ENCODE assay signal across 9 cellular contexts in genomic region chr1:145978477-145978859, GRCh38. TPM values are rescaled to one million over a fixed set of nuclear protein-coding genes. Genes with fewer than 3 reads are reported as not detected.
DNase-seq lines count a peak whose midpoint lies in the region; ATAC-seq, FAIRE-seq and TF ChIP-seq lines count a peak whose summit lies in the region.
"Had no signal": no experiment of that assay in that cellular context is flagged by ENCODE, and none has a peak within 500 bp of the region (broad histone marks: within the 10 kb centered on the region; RNA-seq: fewer than 3 reads in every experiment).

No MANE protein-coding gene starts in this region.

- peak overlapping the region; percentile 32; the same call in 1 of the 2 replicates for H3K4me2 ChIP-seq in HepG2 (ENCODE audit: low read depth, low read length)

- no peaks in the 10 kb centered on the region for H4K20me1 ChIP-seq in HepG2 (ENCODE audit: insufficient read depth, low read length)

- H3K27me3 ChIP-seq in HepG2 (ENCODE audit: control insufficient read depth in 1 of 2, insufficient read depth in 2 of 2, low read length in 2 of 2) (no peaks in the 10 kb centered on the region), subcutaneous abdominal adipose tissue (ENCODE audit: control insufficient read depth in 5 of 5, insufficient read depth in 4 of 5, low read length in 5 of 5) (no peaks in the 10 kb centered on the region), Caco-2 (replicated peaks; ENCODE audit: control insufficient read depth, insufficient read depth, low read length) (no peaks in the 10 kb centered on the region)

- TF ChIP-seq POLR2A in HepG2 (IDR thresholded peaks at IDR 0.05; ENCODE audit: insufficient read depth in 1 of 2, low read depth in 2 of 2, low read length in 2 of 2), result no peak

- intact Hi-C loops in HepG2 (cut with micrococcal nuclease; ENCODE audit: unreplicated experiment), result loop anchor here (5.0 kb wide), 1 partner anchor 86 kb away; no protein-coding TSS in a partner anchor
- intact Hi-C loops in Caco-2 (cut with micrococcal nuclease; ENCODE audit: unreplicated experiment), result loop anchor here (5.0 kb wide), 1 partner anchor 51 kb away; the partner anchor contains the start of gene RBM8A

- H3K9me3 ChIP-seq in HEK293 (ENCODE audit: control insufficient read depth, insufficient read depth, low read depth, low read length) (no peaks in the 10 kb centered on the region), HepG2 (ENCODE audit: low read length) (no peaks in the 10 kb centered on the region), subcutaneous abdominal adipose tissue (ENCODE audit: control insufficient read depth in 5 of 5, low read length in 5 of 5) (no peaks in the 10 kb centered on the region), Caco-2 (no peaks in the 10 kb centered on the region)

- H3K27ac Mint-ChIP-seq in Caco-2 (ENCODE audit: unreplicated experiment), result no peak overlapping the region
- H3K27ac Mint-ChIP-seq: type B pancreatic cell had no signal

- in situ Hi-C loops in HepG2 (cut with HindIII; ENCODE audit: extremely low pct_ligation_motif_present, low pct_unique_long_range_greater_than_20kb), result loop anchor here (5.0 kb wide), 1 partner anchor 34 kb away; no protein-coding TSS in a partner anchor

- H3K27me3 Mint-ChIP-seq in activated T-cell treated with anti-CD3 and anti-CD28 coated beads, Interleukin-2, amount 50 U/mL, for 4 hours (ENCODE audit: low read depth), result no peaks in the 10 kb centered on the region
- no peaks in the 10 kb centered on the region for H3K27me3 Mint-ChIP-seq in Caco-2 (ENCODE audit: insufficient read depth, unreplicated experiment)
- H3K27me3 Mint-ChIP-seq: type B pancreatic cell had no signal

- H3K4me3 Mint-ChIP-seq in activated T-cell treated with anti-CD3 and anti-CD28 coated beads, Interleukin-2, amount 50 U/mL, for 4 hours, result no peak overlapping the region
- no peak overlapping the region for H3K4me3 Mint-ChIP-seq in Caco-2 (ENCODE audit: unreplicated experiment)

- peaks cover 6% of the 10 kb centered on the region for H3K4me1 ChIP-seq in HEK293 (ENCODE audit: control insufficient read depth, insufficient read depth, low read length)
- peaks cover 66% of the 10 kb centered on the region for H3K4me1 ChIP-seq in HepG2 (ENCODE audit: insufficient read depth, low read length)
- H3K4me1 ChIP-seq in subcutaneous abdominal adipose tissue (ENCODE audit: control insufficient read depth in 5 of 5, insufficient read depth in 5 of 5, low read length in 5 of 5), result peaks cover 20 to 66% (median 60%) of the 10 kb centered on the region in 5 donors
- peaks cover 32% of the 10 kb centered on the region for H3K4me1 ChIP-seq in Caco-2

- no peak for TF ChIP-seq EP300 in HepG2 (IDR thresholded peaks at IDR 0.05; ENCODE audit: low read depth in 2 of 2, low read length in 2 of 2)
- no peak for TF ChIP-seq EP300 in HepG2 (CRISPR knock-in tag; IDR thresholded peaks at IDR 0.05; ENCODE audit: borderline replicate concordance)

- no peak for TF ChIP-seq RAD21 in HepG2 (CRISPR knock-in tag; IDR thresholded peaks at IDR 0.05)

- ATAC-seq in HepG2 (no peak), GM19467 (IDR thresholded peaks at IDR 0.05; ENCODE audit: unreplicated experiment) (no peak)
- no peak for ATAC-seq in activated T-cell treated with anti-CD3 and anti-CD28 coated beads, Interleukin-2, amount 50 U/mL, for 4 hours

- BruUV-seq in HepG2 (replicated peaks; lab: Mats Ljungman, UMichigan) (no TSS peak), Caco-2 (replicated peaks; lab: Mats Ljungman, UMichigan) (no TSS peak)

- H3K9ac ChIP-seq in HepG2 (ENCODE audit: insufficient read depth, low read depth, low read length), result no peak overlapping the region
- peak overlapping the region; percentile 33 to 94 (median 74) for H3K9ac ChIP-seq in subcutaneous abdominal adipose tissue (ENCODE audit: low read length in 5 of 5)

- no peak overlapping the region for H2AFZ ChIP-seq in HepG2 (ENCODE audit: low read length)

- H3K4me3 ChIP-seq in HEK293 (ENCODE audit: low read depth, low read length) (no peak overlapping the region), HepG2 (replicated peaks in 1 of 3; ENCODE audit: insufficient read depth in 1 of 3, low read depth in 2 of 3, low read length in 3 of 3) (no peak overlapping the region), subcutaneous abdominal adipose tissue (ENCODE audit: low read depth in 1 of 5, low read length in 5 of 5) (peak overlapping the region in 4 of 5 donors; percentile 30 to 61 (median 46)), Caco-2 (ENCODE audit: low read depth, low read length) (no peak overlapping the region)

- H3K36me3 ChIP-seq in HEK293 (ENCODE audit: control insufficient read depth in 2 of 2, insufficient read depth in 1 of 2, low read length in 2 of 2) (no peaks in the 10 kb centered on the region), HepG2 (replicated peaks in 1 of 2; ENCODE audit: control insufficient read depth in 1 of 2, insufficient read depth in 2 of 2, low read length in 2 of 2) (no peaks in the 10 kb centered on the region), subcutaneous abdominal adipose tissue (ENCODE audit: control insufficient read depth in 5 of 5, insufficient read depth in 5 of 5, low read length in 5 of 5) (peaks cover 0 to 5% (median 0%) of the 10 kb centered on the region in 5 donors), Caco-2 (ENCODE audit: control insufficient read depth, insufficient read depth, low read length) (no peaks in the 10 kb centered on the region)

- no peak for DNase-seq in HepG2 (ENCODE audit: low spot score)
- DNase-seq in HK-2 (ENCODE audit: unreplicated experiment), result no peak
- no peak for DNase-seq in activated T-cell treated with anti-CD3 and anti-CD28 coated beads, Interleukin-2, amount 50 U/mL, for 4 hours
- no peak for DNase-seq in Caco-2

- H3K79me2 ChIP-seq in HepG2 (ENCODE audit: insufficient read depth, low read length), result no peaks in the 10 kb centered on the region

- FAIRE-seq in HepG2 (lab: Jason Lieb, UNC), result no peak

- no peak for TF ChIP-seq CTCF in HEK293 (tag by site-specific recombination; IDR thresholded peaks at IDR 0.05)
- TF ChIP-seq CTCF in HepG2 (CRISPR knock-in tag; IDR thresholded peaks at IDR 0.05), result no peak
- TF ChIP-seq CTCF in Caco-2 (IDR thresholded peaks at IDR 0.05; ENCODE audit: insufficient read depth in 1 of 2, low read depth in 1 of 2, low read length in 1 of 2, severe bottlenecking in 1 of 2, unreplicated experiment in 1 of 2), result no peak

- CTCF ChIA-PET in HEK293 (lab: Yijun Ruan, JAX) (interaction anchor here (0.6 to 6.8 kb wide), 16 partner anchors 12 to 133 kb away, joined by 3 to 227 read pairs (median 4); partner anchors contain the start of genes ANKRD34A, LIX1L, NUDT17 and POLR3GL), HepG2 (lab: Yijun Ruan, JAX; ENCODE audit: low intra/inter-chr PET ratio, low total read pairs) (interaction anchor here (1.0 to 4.4 kb wide), 4 partner anchors 28 to 86 kb away, joined by 3 to 60 read pairs (median 14); no protein-coding TSS in a partner anchor), Caco-2 (lab: Charles Lee) (interaction anchor here (0.8 to 3.1 kb wide), 5 partner anchors 14 to 87 kb away, joined by 3 to 18 read pairs (median 6); partner anchors contain the start of genes ANKRD34A, LIX1L and POLR3GL)

- peak overlapping the region; percentile 60 for H3K27ac ChIP-seq in HEK293 (ENCODE audit: extremely low read depth, low read depth, low read length)
- H3K27ac ChIP-seq in adipose tissue (ENCODE audit: low read depth, low read length), result peak overlapping the region; percentile 22
- H3K27ac ChIP-seq in HepG2 (ENCODE audit: extremely low read length, insufficient read depth, low read length), result no peak overlapping the region
- peak overlapping the region; percentile 98 for H3K27ac ChIP-seq in subcutaneous abdominal adipose tissue (ENCODE audit: low read depth, low read length)

- POLR2A ChIA-PET in HEK293 (lab: Yijun Ruan, JAX) (interaction anchor here (0.6 to 3.7 kb wide), 9 partner anchors 12 to 120 kb away, joined by 3 to 30 read pairs (median 8); partner anchors contain the start of genes ANKRD34A, LIX1L, PEX11B and PIAS3), HepG2 (lab: Yijun Ruan, JAX) (interaction anchor here (1.6 to 2.1 kb wide), 2 partner anchors 14 kb away, joined by 5 to 7 read pairs; partner anchors contain the start of genes ANKRD34A and POLR3GL), Caco-2 (lab: Charles Lee) (interaction anchor here (0.6 to 1.9 kb wide), 2 partner anchors 14 to 31 kb away, joined by 7 to 8 read pairs; partner anchors contain the start of genes ANKRD34A and POLR3GL)

- peaks cover 7% of the 10 kb centered on the region for H3K4me1 Mint-ChIP-seq in activated T-cell treated with anti-CD3 and anti-CD28 coated beads, Interleukin-2, amount 50 U/mL, for 4 hours (ENCODE audit: low read depth)
- no peaks in the 10 kb centered on the region for H3K4me1 Mint-ChIP-seq in Caco-2 (ENCODE audit: low read depth, unreplicated experiment)

- no peaks in the 10 kb centered on the region for H3K9me3 Mint-ChIP-seq in activated T-cell treated with anti-CD3 and anti-CD28 coated beads, Interleukin-2, amount 50 U/mL, for 4 hours
- no peaks in the 10 kb centered on the region for H3K9me3 Mint-ChIP-seq in Caco-2 (ENCODE audit: unreplicated experiment)
- H3K9me3 Mint-ChIP-seq: type B pancreatic cell had no signal

- H3K36me3 Mint-ChIP-seq in activated T-cell treated with anti-CD3 and anti-CD28 coated beads, Interleukin-2, amount 50 U/mL, for 4 hours (ENCODE audit: insufficient read depth), result no peaks in the 10 kb centered on the region
- H3K36me3 Mint-ChIP-seq in Caco-2 (ENCODE audit: insufficient read depth, unreplicated experiment), result no peaks in the 10 kb centered on the region
- H3K36me3 Mint-ChIP-seq: type B pancreatic cell had no signal

RNA-seq across cellular contexts. Expression of gene POLR3GL, which starts 14.0 kb away (rescaled TPM):
- polyA plus RNA-seq in adipose tissue (10 to 100 TPM; 15.2 to 78.7 (median 46.4) TPM), HepG2 (2011; rRNA removed) (10.8 and 11.5 TPM in 2 replicates)
- total RNA-seq in HepG2 (2016; rRNA removed; fragmentation: Illumina TruSeq; extraction: Trizol) (12.4 and 15.3 TPM in 2 replicates), Caco-2 (2022) (2.9 and 3.4 TPM in 2 replicates)
- total RNA-seq in HepG2 (2016; cell fraction: cytosol; rRNA removed; fragmentation: Illumina TruSeq; extraction: Trizol; ENCODE audit: low read depth), result 7.1 and 7.5 TPM in 2 replicates
- 12.8 and 14.4 TPM in 2 replicates for total RNA-seq in HepG2 (2016; cell fraction: insoluble cytoplasmic fraction; rRNA removed; fragmentation: Illumina TruSeq; extraction: Trizol)
- 15.4 and 17.0 TPM in 2 replicates for total RNA-seq in HepG2 (2016; cell fraction: membrane; rRNA removed; fragmentation: Illumina TruSeq; extraction: Trizol)
- 5.4 and 6.2 TPM in 2 replicates for total RNA-seq in HepG2 (2016; cell fraction: nucleus; rRNA removed; fragmentation: Illumina TruSeq; extraction: Trizol)
- 7.4 and 7.9 TPM in 2 replicates for polyA plus RNA-seq in HepG2 (2011; cell fraction: cytosol; rRNA removed)
- polyA plus RNA-seq in HepG2 (2011; cell fraction: nucleus; rRNA removed), result 5.1 and 6.2 TPM in 2 replicates
- polyA plus RNA-seq in HepG2 (2012), result 14.4 and 20.2 TPM in 2 replicates
- 10.0 and 10.7 TPM in 2 replicates for polyA plus RNA-seq in HepG2 (2016; cell fraction: cytosol; fragmentation: Illumina TruSeq; extraction: Trizol; ENCODE audit: low read depth)
- 21.5 and 23.2 TPM in 2 replicates for polyA plus RNA-seq in HepG2 (2016; cell fraction: insoluble cytoplasmic fraction; fragmentation: Illumina TruSeq; extraction: Trizol; ENCODE audit: low read depth)
- polyA plus RNA-seq in HepG2 (2016; cell fraction: membrane; fragmentation: Illumina TruSeq; extraction: Trizol; ENCODE audit: low read depth), result 20.0 and 21.6 TPM in 2 replicates
- 11.4 and 13.9 TPM in 2 replicates for polyA plus RNA-seq in HepG2 (2016; cell fraction: nucleus; fragmentation: Illumina TruSeq; extraction: Trizol; ENCODE audit: insufficient read depth, low read depth)
- polyA minus RNA-seq in HepG2 (2011; rRNA and poly(A)+ RNA removed; ENCODE audit: low replicate concordance), result 2.5 and 3.4 TPM in 2 replicates
- polyA minus RNA-seq in HepG2 (2011; cell fraction: cytosol; rRNA and poly(A)+ RNA removed), result 2.5 and 4.6 TPM in 2 replicates
- 5.0 and 6.6 TPM in 2 replicates for polyA minus RNA-seq in HepG2 (2011; cell fraction: nucleus; rRNA and poly(A)+ RNA removed)
- total RNA-seq in activated T-cell treated with anti-CD3 and anti-CD28 coated beads, Interleukin-2, amount 50 U/mL, for 4 hours, result 10 to 100 TPM; 11.7 to 14.5 (median 13.9) TPM

RNA-seq across cellular contexts. Expression of gene ANKRD34A, which starts 14.1 kb away (rescaled TPM):
- under 1 TPM in 2 of 3 donors, not detected in 1; 0.21 to 0.51 TPM for polyA plus RNA-seq in adipose tissue
- 0.07 and 0.14 TPM in 2 replicates for total RNA-seq in HepG2 (2016; rRNA removed; fragmentation: Illumina TruSeq; extraction: Trizol)
- total RNA-seq in HepG2 (2016; cell fraction: cytosol; rRNA removed; fragmentation: Illumina TruSeq; extraction: Trizol; ENCODE audit: low read depth), result not detected in 2 replicates
- total RNA-seq in HepG2 (2016; cell fraction: insoluble cytoplasmic fraction; rRNA removed; fragmentation: Illumina TruSeq; extraction: Trizol), result 0.04 TPM in 1 of 2 replicates, not detected in the other
- total RNA-seq in HepG2 (2016; cell fraction: membrane; rRNA removed; fragmentation: Illumina TruSeq; extraction: Trizol), result 0.03 and 0.07 TPM in 2 replicates
- 0.13 and 0.19 TPM in 2 replicates for total RNA-seq in HepG2 (2016; cell fraction: nucleus; rRNA removed; fragmentation: Illumina TruSeq; extraction: Trizol)
- polyA plus RNA-seq in HepG2 (2011; rRNA removed), result 0.05 and 0.07 TPM in 2 replicates
- polyA plus RNA-seq in HepG2 (2011; cell fraction: cytosol; rRNA removed), result 0.04 and 0.05 TPM in 2 replicates
- polyA plus RNA-seq in HepG2 (2011; cell fraction: nucleus; rRNA removed), result 0.47 and 0.53 TPM in 2 replicates
- polyA plus RNA-seq in HepG2 (2012), result 0.11 and 0.19 TPM in 2 replicates
- not detected in 2 replicates for polyA plus RNA-seq in HepG2 (2016; cell fraction: cytosol; fragmentation: Illumina TruSeq; extraction: Trizol; ENCODE audit: low read depth)
- polyA plus RNA-seq in HepG2 (2016; cell fraction: insoluble cytoplasmic fraction; fragmentation: Illumina TruSeq; extraction: Trizol; ENCODE audit: low read depth), result 0.08 TPM in 1 of 2 replicates, not detected in the other
- 0.05 TPM in 1 of 2 replicates, not detected in the other for polyA plus RNA-seq in HepG2 (2016; cell fraction: membrane; fragmentation: Illumina TruSeq; extraction: Trizol; ENCODE audit: low read depth)
- polyA plus RNA-seq in HepG2 (2016; cell fraction: nucleus; fragmentation: Illumina TruSeq; extraction: Trizol; ENCODE audit: insufficient read depth, low read depth), result 0.12 and 0.16 TPM in 2 replicates
- 0.08 and 1.4 TPM in 2 replicates for polyA minus RNA-seq in HepG2 (2011; rRNA and poly(A)+ RNA removed; ENCODE audit: low replicate concordance)
- not detected in 2 replicates for polyA minus RNA-seq in HepG2 (2011; cell fraction: cytosol; rRNA and poly(A)+ RNA removed)
- polyA minus RNA-seq in HepG2 (2011; cell fraction: nucleus; rRNA and poly(A)+ RNA removed), result 0.25 and 0.39 TPM in 2 replicates
- total RNA-seq in activated T-cell treated with anti-CD3 and anti-CD28 coated beads, Interleukin-2, amount 50 U/mL, for 4 hours, result 1 to 10 TPM; 6.2 to 8.7 (median 7.6) TPM
- total RNA-seq in Caco-2 (2022), result 0.19 and 0.77 TPM in 2 replicates

RNA-seq across cellular contexts. Expression of gene TXNIP, which starts 17.9 kb away (rescaled TPM):
- polyA plus RNA-seq in adipose tissue, result 1,000 to 10,000 TPM in 1 of 3 donors, 100 to 1,000 TPM in 2; 378 to 1,060 (median 834) TPM
- 24.4 and 25.4 TPM in 2 replicates for total RNA-seq in HepG2 (2016; rRNA removed; fragmentation: Illumina TruSeq; extraction: Trizol)
- 4.1 and 4.3 TPM in 2 replicates for total RNA-seq in HepG2 (2016; cell fraction: cytosol; rRNA removed; fragmentation: Illumina TruSeq; extraction: Trizol; ENCODE audit: low read depth)
- total RNA-seq in HepG2 (2016; cell fraction: insoluble cytoplasmic fraction; rRNA removed; fragmentation: Illumina TruSeq; extraction: Trizol), result 23.8 and 24.4 TPM in 2 replicates
- 11.5 and 11.6 TPM in 2 replicates for total RNA-seq in HepG2 (2016; cell fraction: membrane; rRNA removed; fragmentation: Illumina TruSeq; extraction: Trizol)
- total RNA-seq in HepG2 (2016; cell fraction: nucleus; rRNA removed; fragmentation: Illumina TruSeq; extraction: Trizol), result 34.7 and 39.5 TPM in 2 replicates
- 237 and 283 TPM in 2 replicates for polyA plus RNA-seq in HepG2 (2011; rRNA removed)
- 133 and 240 TPM in 2 replicates for polyA plus RNA-seq in HepG2 (2011; cell fraction: cytosol; rRNA removed)
- polyA plus RNA-seq in HepG2 (2011; cell fraction: nucleus; rRNA removed), result 150 and 152 TPM in 2 replicates
- 191 and 204 TPM in 2 replicates for polyA plus RNA-seq in HepG2 (2012)
- 1.0 and 1.3 TPM in 2 replicates for polyA plus RNA-seq in HepG2 (2016; cell fraction: cytosol; fragmentation: Illumina TruSeq; extraction: Trizol; ENCODE audit: low read depth)
- polyA plus RNA-seq in HepG2 (2016; cell fraction: insoluble cytoplasmic fraction; fragmentation: Illumina TruSeq; extraction: Trizol; ENCODE audit: low read depth), result 19.6 and 21.5 TPM in 2 replicates
- polyA plus RNA-seq in HepG2 (2016; cell fraction: membrane; fragmentation: Illumina TruSeq; extraction: Trizol; ENCODE audit: low read depth), result 3.9 and 4.1 TPM in 2 replicates
- polyA plus RNA-seq in HepG2 (2016; cell fraction: nucleus; fragmentation: Illumina TruSeq; extraction: Trizol; ENCODE audit: insufficient read depth, low read depth), result 35.2 and 39.0 TPM in 2 replicates
- polyA minus RNA-seq in HepG2 (2011; rRNA and poly(A)+ RNA removed; ENCODE audit: low replicate concordance), result 132 and 425 TPM in 2 replicates
- 117 and 168 TPM in 2 replicates for polyA minus RNA-seq in HepG2 (2011; cell fraction: cytosol; rRNA and poly(A)+ RNA removed)
- polyA minus RNA-seq in HepG2 (2011; cell fraction: nucleus; rRNA and poly(A)+ RNA removed), result 259 and 346 TPM in 2 replicates
- 10 to 100 TPM; 68.9 to 91.0 (median 83.7) TPM for total RNA-seq in activated T-cell treated with anti-CD3 and anti-CD28 coated beads, Interleukin-2, amount 50 U/mL, for 4 hours
- total RNA-seq in Caco-2 (2022), result 27.5 and 38.6 TPM in 2 replicates

RNA-seq across cellular contexts. Expression of gene LIX1L, which starts 20.7 kb away (rescaled TPM):
- polyA plus RNA-seq in adipose tissue (10 to 100 TPM in 2 of 3 donors, 1 to 10 TPM in 1; 2.6 to 21.6 (median 12.3) TPM), HepG2 (2011; rRNA removed) (19.4 and 24.9 TPM in 2 replicates)
- total RNA-seq in HepG2 (2016; rRNA removed; fragmentation: Illumina TruSeq; extraction: Trizol) (8.1 and 10.9 TPM in 2 replicates), Caco-2 (2022) (0.82 and 1.1 TPM in 2 replicates)
- total RNA-seq in HepG2 (2016; cell fraction: cytosol; rRNA removed; fragmentation: Illumina TruSeq; extraction: Trizol; ENCODE audit: low read depth), result 1.6 TPM in 2 replicates
- total RNA-seq in HepG2 (2016; cell fraction: insoluble cytoplasmic fraction; rRNA removed; fragmentation: Illumina TruSeq; extraction: Trizol), result 8.3 and 9.6 TPM in 2 replicates
- total RNA-seq in HepG2 (2016; cell fraction: membrane; rRNA removed; fragmentation: Illumina TruSeq; extraction: Trizol), result 6.8 and 7.1 TPM in 2 replicates
- total RNA-seq in HepG2 (2016; cell fraction: nucleus; rRNA removed; fragmentation: Illumina TruSeq; extraction: Trizol), result 5.0 and 5.9 TPM in 2 replicates
- 19.3 and 22.0 TPM in 2 replicates for polyA plus RNA-seq in HepG2 (2011; cell fraction: cytosol; rRNA removed)
- 5.2 and 7.4 TPM in 2 replicates for polyA plus RNA-seq in HepG2 (2011; cell fraction: nucleus; rRNA removed)
- 4.8 and 5.8 TPM in 2 replicates for polyA plus RNA-seq in HepG2 (2012)
- 1.3 and 1.7 TPM in 2 replicates for polyA plus RNA-seq in HepG2 (2016; cell fraction: cytosol; fragmentation: Illumina TruSeq; extraction: Trizol; ENCODE audit: low read depth)
- 12.8 and 15.5 TPM in 2 replicates for polyA plus RNA-seq in HepG2 (2016; cell fraction: insoluble cytoplasmic fraction; fragmentation: Illumina TruSeq; extraction: Trizol; ENCODE audit: low read depth)
- polyA plus RNA-seq in HepG2 (2016; cell fraction: membrane; fragmentation: Illumina TruSeq; extraction: Trizol; ENCODE audit: low read depth), result 5.7 and 5.8 TPM in 2 replicates
- polyA plus RNA-seq in HepG2 (2016; cell fraction: nucleus; fragmentation: Illumina TruSeq; extraction: Trizol; ENCODE audit: insufficient read depth, low read depth), result 9.8 and 10.9 TPM in 2 replicates
- polyA minus RNA-seq in HepG2 (2011; rRNA and poly(A)+ RNA removed; ENCODE audit: low replicate concordance), result 15.4 and 31.6 TPM in 2 replicates
- 12.6 and 13.9 TPM in 2 replicates for polyA minus RNA-seq in HepG2 (2011; cell fraction: cytosol; rRNA and poly(A)+ RNA removed)
- 5.9 and 7.2 TPM in 2 replicates for polyA minus RNA-seq in HepG2 (2011; cell fraction: nucleus; rRNA and poly(A)+ RNA removed)
- 10 to 100 TPM; 40.7 to 43.3 (median 41.9) TPM for total RNA-seq in activated T-cell treated with anti-CD3 and anti-CD28 coated beads, Interleukin-2, amount 50 U/mL, for 4 hours

RNA-seq across cellular contexts. Expression of gene HJV, which starts 43.1 kb away (rescaled TPM):
- polyA plus RNA-seq in adipose tissue, result not detected
- 0.15 and 0.18 TPM in 2 replicates for total RNA-seq in HepG2 (2016; rRNA removed; fragmentation: Illumina TruSeq; extraction: Trizol)
- 0.35 TPM in 1 of 2 replicates, not detected in the other for total RNA-seq in HepG2 (2016; cell fraction: cytosol; rRNA removed; fragmentation: Illumina TruSeq; extraction: Trizol; ENCODE audit: low read depth)
- 0.30 TPM in 1 of 2 replicates, not detected in the other for total RNA-seq in HepG2 (2016; cell fraction: insoluble cytoplasmic fraction; rRNA removed; fragmentation: Illumina TruSeq; extraction: Trizol)
- 0.22 and 0.28 TPM in 2 replicates for total RNA-seq in HepG2 (2016; cell fraction: membrane; rRNA removed; fragmentation: Illumina TruSeq; extraction: Trizol)
- total RNA-seq in HepG2 (2016; cell fraction: nucleus; rRNA removed; fragmentation: Illumina TruSeq; extraction: Trizol), result not detected in 2 replicates
- 0.03 TPM in 1 of 2 replicates, not detected in the other for polyA plus RNA-seq in HepG2 (2011; rRNA removed)
- 0.03 and 0.05 TPM in 2 replicates for polyA plus RNA-seq in HepG2 (2011; cell fraction: cytosol; rRNA removed)
- not detected in 2 replicates for polyA plus RNA-seq in HepG2 (2011; cell fraction: nucleus; rRNA removed)
- not detected in 2 replicates for polyA plus RNA-seq in HepG2 (2012)
- 0.08 and 0.12 TPM in 2 replicates for polyA plus RNA-seq in HepG2 (2016; cell fraction: cytosol; fragmentation: Illumina TruSeq; extraction: Trizol; ENCODE audit: low read depth)
- polyA plus RNA-seq in HepG2 (2016; cell fraction: insoluble cytoplasmic fraction; fragmentation: Illumina TruSeq; extraction: Trizol; ENCODE audit: low read depth), result not detected in 2 replicates
- not detected in 2 replicates for polyA plus RNA-seq in HepG2 (2016; cell fraction: membrane; fragmentation: Illumina TruSeq; extraction: Trizol; ENCODE audit: low read depth)
- polyA plus RNA-seq in HepG2 (2016; cell fraction: nucleus; fragmentation: Illumina TruSeq; extraction: Trizol; ENCODE audit: insufficient read depth, low read depth), result not detected in 2 replicates
- polyA minus RNA-seq in HepG2 (2011; rRNA and poly(A)+ RNA removed; ENCODE audit: low replicate concordance), result not detected in 2 replicates
- polyA minus RNA-seq in HepG2 (2011; cell fraction: cytosol; rRNA and poly(A)+ RNA removed), result not detected in 2 replicates
- not detected in 2 replicates for polyA minus RNA-seq in HepG2 (2011; cell fraction: nucleus; rRNA and poly(A)+ RNA removed)
- total RNA-seq in activated T-cell treated with anti-CD3 and anti-CD28 coated beads, Interleukin-2, amount 50 U/mL, for 4 hours, result not detected
- not detected in 2 replicates for total RNA-seq in Caco-2 (2022)

Comparison
In these comparisons a context has a peak if more than half of its experiments do, and no peak if none do; other contexts are left out.
1. H3K4me3 ChIP-seq: peak in subcutaneous abdominal adipose tissue (4 of 5); none in HEK293 (single experiment), HepG2 (0 of 3) and Caco-2 (single experiment).